12 cellular contexts compared by ENCODE assay signal in the genomic region with DNA sequence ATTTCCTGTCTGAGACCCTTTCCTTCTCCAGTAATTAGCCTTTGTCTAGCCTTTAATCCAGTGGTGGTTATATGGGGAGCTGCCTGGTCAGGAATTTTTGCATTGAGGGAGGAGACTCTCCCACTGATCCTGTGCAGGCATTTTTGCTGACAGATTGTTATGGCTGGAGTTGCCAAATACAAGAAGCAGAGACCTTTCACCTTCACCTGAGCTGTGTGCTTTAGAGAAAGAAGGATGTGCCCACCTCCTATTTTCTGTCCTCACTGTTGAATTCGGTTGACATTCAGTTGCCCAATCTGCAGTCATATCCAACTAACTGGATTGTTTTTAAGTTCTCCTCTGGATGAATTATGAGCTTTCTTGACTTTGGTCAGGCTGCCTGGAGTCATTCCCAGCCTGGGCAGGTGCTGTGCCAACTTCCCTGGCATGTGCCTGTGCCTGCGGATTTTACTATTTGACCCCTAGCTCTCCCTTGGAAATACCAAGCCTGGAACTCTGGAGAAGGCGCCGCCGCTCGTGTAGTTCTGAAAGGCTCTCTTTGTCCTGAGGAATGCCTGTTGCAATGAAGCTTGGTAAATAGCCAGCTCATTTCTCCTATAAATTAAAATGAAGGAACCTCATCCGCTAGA.
DNase-seq lines count a peak whose midpoint lies in the region; ATAC-seq and TF ChIP-seq lines count a peak whose summit lies in the region.
"Had no signal": no experiment of that assay in that cellular context is flagged by ENCODE, and none has a peak within 500 bp of the region (broad histone marks: within the 10 kb centered on the region; RNA-seq: fewer than 3 reads in every experiment).

No MANE protein-coding gene starts in this region.

- H3K36me3 ChIP-seq in A673 (ENCODE audit: insufficient read depth, low read length, poor library complexity, severe bottlenecking) (no peaks in the 10 kb centered on the region), SK-N-MC (ENCODE audit: insufficient read depth, low read length) (no peaks in the 10 kb centered on the region), gastroesophageal sphincter (no peaks in the 10 kb centered on the region)

- TF ChIP-seq EP300 in gastroesophageal sphincter (IDR thresholded peaks at IDR 0.05) = no peak

- H3K9me3 ChIP-seq in A673 (ENCODE audit: low read depth, low read length, poor library complexity, severe bottlenecking) = no peaks in the 10 kb centered on the region
- no peaks in the 10 kb centered on the region for H3K9me3 ChIP-seq in SK-N-MC (ENCODE audit: low read depth, low read length)
- H3K9me3 ChIP-seq in gastroesophageal sphincter = no peaks in the 10 kb centered on the region

- no TSS peak for BruUV-seq in A673 (replicated peaks; lab: Mats Ljungman, UMichigan)

- 22 to 25% methylated on average over 2 to 7 of the region's 7 CpGs for WGBS in gastroesophageal sphincter (ENCODE audit: low coverage in 1 of 2), 2 donors

- H3K27me3 ChIP-seq in A673 (replicated peaks; ENCODE audit: insufficient read depth, low read depth, low read length, poor library complexity) (no peaks in the 10 kb centered on the region), gastroesophageal sphincter (no peaks in the 10 kb centered on the region)

- intact Hi-C loops in A673 (cut with micrococcal nuclease; ENCODE audit: unreplicated experiment) = no loop called here

- TF ChIP-seq CTCF in A673 (conservative IDR thresholded peaks at IDR 0.05; ENCODE audit: low read depth, low read length) = no peak; the same call in 1 of the 2 replicates
- no peak for TF ChIP-seq CTCF in gastroesophageal sphincter (IDR thresholded peaks at IDR 0.05)

- no peak for TF ChIP-seq POLR2A in gastroesophageal sphincter (IDR thresholded peaks at IDR 0.05)

- no peak overlapping the region for H3K9ac ChIP-seq in SK-N-MC (ENCODE audit: insufficient read length)

- peak; percentile 69 for DNase-seq in A673 (ENCODE audit: low spot score)
- no peak for DNase-seq in SK-N-MC (ENCODE audit: low read depth, low spot score)
- peak in 30 of 56 donors; percentile 5 to 71 (median 30) for DNase-seq in nucleus accumbens (lab: John Stamatoyannopoulos, UW)
- DNase-seq in NCI-H1436 treated with DMSO at 0.1 percent for 48 hours (lab: John Stamatoyannopoulos, UW) = no peak
- DNase-seq in GDM1 (lab: John Stamatoyannopoulos, UW) = no peak
- DNase-seq in T-helper 9 cell = no peak
- DNase-seq: effector CD4-positive, alpha-beta T cell; HCEC 1CT; naive thymus-derived CD4-positive, alpha-beta T cell had no signal

- H3K4me3 ChIP-seq in A673 (ENCODE audit: low read depth, low read length, poor library complexity, severe bottlenecking) (no peak overlapping the region), SK-N-MC (no peak overlapping the region), gastroesophageal sphincter (no peak overlapping the region)
- H3K4me3 ChIP-seq: K562 had no signal

- peak; percentile 89 for ATAC-seq in gastroesophageal sphincter
- no peak for ATAC-seq in GM18870 (IDR thresholded peaks at IDR 0.05; ENCODE audit: unreplicated experiment)
- ATAC-seq: K562; naive thymus-derived CD4-positive, alpha-beta T cell had no signal

- H3K27ac ChIP-seq in A673 (ENCODE audit: low read depth, low read length, poor library complexity, severe bottlenecking) = peak overlapping the region; percentile 81
- peak overlapping the region; percentile 43; the same call in 1 of the 2 replicates for H3K27ac ChIP-seq in SK-N-MC
- peak overlapping the region; percentile 57 to 73 (median 70) for H3K27ac ChIP-seq in gastroesophageal sphincter

- CTCF ChIA-PET in A673 (lab: Charles Lee) = no interaction called here

- POLR2A ChIA-PET in A673 (lab: Charles Lee; ENCODE audit: low non-redundant PET) = no interaction called here

- H3K4me1 ChIP-seq in A673 (ENCODE audit: insufficient read depth, low read length, poor library complexity, severe bottlenecking) = peaks cover 80% of the 10 kb centered on the region
- H3K4me1 ChIP-seq in gastroesophageal sphincter = peaks cover 13 to 94% (median 17%) of the 10 kb centered on the region in 3 donors

Comparison
In these comparisons a context has a peak if more than half of its experiments do, and no peak if none do; other contexts are left out.
1. DNase-seq: peak in A673 (single experiment) and nucleus accumbens (30 of 56); none in SK-N-MC (single experiment), NCI-H1436 treated with DMSO at 0.1 percent for 48 hours (single experiment), GDM1 (single experiment) and T-helper 9 cell (single experiment).
2. Peak in every context shown above with its lines, with median percentiles within 50 percentile points of each other: H3K27ac ChIP-seq.